Comparison of ENCODE assay signal across 14 cellular contexts in genomic region chr12:14473707-14474287, GRCh38.
A peak's percentile ranks its signal among the peaks of the same experiment; 100 is the strongest.
DNase-seq lines count a peak whose midpoint lies in the region; ATAC-seq, FAIRE-seq and TF ChIP-seq lines count a peak whose summit lies in the region.
"Had no signal": no experiment of that assay in that cellular context is flagged by ENCODE, and none has a peak within 500 bp of the region (broad histone marks: within the 10 kb centered on the region; RNA-seq: fewer than 3 reads in every experiment).

No MANE protein-coding gene starts in this region.

- H3K36me3 ChIP-seq in K562 (ENCODE audit: control insufficient read depth, insufficient read depth, low read length): peaks cover 27% of the 10 kb centered on the region; the same call in 2 of the 3 replicates
- no peaks in the 10 kb centered on the region for H3K36me3 ChIP-seq in mesendoderm (ENCODE audit: control insufficient read depth, insufficient read depth, low read length)
- peaks cover 23% of the 10 kb centered on the region for H3K36me3 ChIP-seq in CD8-positive, alpha-beta T cell (ENCODE audit: insufficient read depth, low read length)
- peaks cover 19% of the 10 kb centered on the region in 2 donors for H3K36me3 ChIP-seq in thyroid gland

- peaks cover 6% of the 10 kb centered on the region for H3K4me1 Mint-ChIP-seq in CD8-positive, alpha-beta T cell (ENCODE audit: low read depth)
- H3K4me1 Mint-ChIP-seq: brain, nephron had no signal

- no peak for TF ChIP-seq CTCF in K562 (IDR thresholded peaks at IDR 0.05 in 2 of 3, conservative IDR thresholded peaks at IDR 0.05 in 1 of 3; ENCODE audit: insufficient read depth in 2 of 3, low read depth in 1 of 3, low read length in 3 of 3)
- no peak for TF ChIP-seq CTCF in CD8-positive, alpha-beta T cell (IDR thresholded peaks at IDR 0.05)
- no peak for TF ChIP-seq CTCF in thyroid gland (IDR thresholded peaks at IDR 0.05)

- H3K4me2 ChIP-seq in K562 (ENCODE audit: insufficient read depth, low read length) (no peak overlapping the region), mesendoderm (ENCODE audit: low read length) (no peak overlapping the region)

- peaks cover 34% of the 10 kb centered on the region for H3K9me3 Mint-ChIP-seq in CD8-positive, alpha-beta T cell

- H3K4me1 ChIP-seq in K562 (replicated peaks in 1 of 2; ENCODE audit: control insufficient read depth in 2 of 2, insufficient read depth in 2 of 2, low read length in 2 of 2) (no peaks in the 10 kb centered on the region), mesendoderm (ENCODE audit: control insufficient read depth, low read depth, low read length) (no peaks in the 10 kb centered on the region), thyroid gland (no peaks in the 10 kb centered on the region)
- no peaks in the 10 kb centered on the region for H3K4me1 ChIP-seq in CD8-positive, alpha-beta T cell (ENCODE audit: insufficient read depth, low read length)
- H3K4me1 ChIP-seq: SJSA1 had no signal

- H2BK5ac ChIP-seq in mesendoderm (ENCODE audit: low read length): no peak overlapping the region

- no peak overlapping the region for H2AFZ ChIP-seq in K562 (ENCODE audit: low read depth, low read length)

- no peaks in the 10 kb centered on the region for H3K27me3 Mint-ChIP-seq in CD8-positive, alpha-beta T cell (ENCODE audit: low read depth)
- H3K27me3 Mint-ChIP-seq: brain had no signal

- POLR2A ChIA-PET in K562 (lab: Yijun Ruan, JAX): no interaction called here
- POLR2A ChIA-PET in CD8-positive, alpha-beta T cell (lab: Charles Lee): interaction anchor here (0.7 to 1.0 kb wide), 3 partner anchors 38 to 141 kb away, joined by 3 to 6 read pairs (median 3); partner anchors contain the start of gene ATF7IP

- H3K79me2 ChIP-seq in K562 (ENCODE audit: control insufficient read depth, insufficient read depth, low read length) (no peaks in the 10 kb centered on the region), mesendoderm (ENCODE audit: control insufficient read depth, insufficient read depth, low read length) (no peaks in the 10 kb centered on the region)

- WGBS in K562 (ENCODE audit: insufficient coverage, low coverage, missing lambda C conversion rate): 36% methylated on average over 4 of the region's 4 CpGs
- WGBS in mesendoderm (ENCODE audit: extremely low coverage, insufficient coverage, low lambda C conversion rate): no CpG with 5 or more reads among the region's 4 CpGs
- 93 to 97% methylated on average over 4 of the region's 4 CpGs for WGBS in thyroid gland, 2 donors

- no peaks in the 10 kb centered on the region for H3K9me1 ChIP-seq in K562 (ENCODE audit: control insufficient read depth, insufficient read depth, low read length)

- H4K5ac ChIP-seq in mesendoderm (ENCODE audit: low read length): no peak overlapping the region

- in situ Hi-C loops in K562 (cut with MboI): no loop called here

- H3K9me3 ChIP-seq in K562 (replicated peaks; ENCODE audit: control insufficient read depth, insufficient read depth, low read depth, low read length): peaks cover 7% of the 10 kb centered on the region; the same call in 1 of the 2 replicates
- peaks cover 18% of the 10 kb centered on the region for H3K9me3 ChIP-seq in CD8-positive, alpha-beta T cell (ENCODE audit: low read length)
- H3K9me3 ChIP-seq in thyroid gland: no peaks in the 10 kb centered on the region

- no peak overlapping the region for H3K4ac ChIP-seq in mesendoderm (ENCODE audit: low read depth, low read length)

- H3K79me1 ChIP-seq in mesendoderm (ENCODE audit: low read length): no peaks in the 10 kb centered on the region

- H4K8ac ChIP-seq in mesendoderm (ENCODE audit: low read depth, low read length): no peak overlapping the region

- TF ChIP-seq EP300 in K562 (IDR thresholded peaks at IDR 0.05; ENCODE audit: low read length): no peak

- H3K27ac ChIP-seq in K562 (ENCODE audit: extremely low read depth, low read depth, low read length): no peak overlapping the region
- no peak overlapping the region for H3K27ac ChIP-seq in mesendoderm (ENCODE audit: low read depth, low read length)
- no peak overlapping the region for H3K27ac ChIP-seq in CD8-positive, alpha-beta T cell (ENCODE audit: low read depth, low read length)
- no peak overlapping the region for H3K27ac ChIP-seq in thyroid gland
- H3K27ac ChIP-seq: SJSA1 had no signal

- DNase-seq in NCI-H146 (lab: John Stamatoyannopoulos, UW) (peak; percentile 6), NCI-H146 treated with DMSO at 0.1 percent for 48 hours (lab: John Stamatoyannopoulos, UW; ENCODE audit: unreplicated experiment) (no peak), NAMALWA (ENCODE audit: low spot score) (peak; percentile 39), K562 (ENCODE audit: extremely low read depth in 1 of 4, low spot score in 3 of 4) (peak in 1 of 4 experiments; percentile 4), mesendoderm (peak; percentile 27), thyroid gland (no peak)
- DNase-seq in CD8-positive, alpha-beta T cell: no peak
- DNase-seq: activated CD8-positive, alpha-beta memory T cell treated with anti-CD3 and anti-CD28 coated beads for 24 hours; glutamatergic neuron; stimulated activated CD4-positive, alpha-beta T cell treated with anti-CD3 and anti-CD28 coated beads, Interleukin-4, amount 100 ng/mL, for 1 hour had no signal

- no peak overlapping the region for H3K18ac ChIP-seq in mesendoderm (ENCODE audit: low read length)

- CTCF ChIA-PET in K562 (lab: Yijun Ruan, JAX; ENCODE audit: low intra/inter-chr PET ratio): interaction anchor here (0.7 kb wide), 1 partner anchor 110 kb away, joined by 3 read pairs; no protein-coding TSS in a partner anchor
- CTCF ChIA-PET in CD8-positive, alpha-beta T cell (lab: Charles Lee): no interaction called here

- no peak overlapping the region for H2AK5ac ChIP-seq in mesendoderm (ENCODE audit: low read length)

- BruUV-seq in K562 (replicated peaks; lab: Mats Ljungman, UMichigan): no TSS peak

- H2BK15ac ChIP-seq in mesendoderm (replicated peaks; ENCODE audit: low read depth): no peak overlapping the region

- TF ChIP-seq RAD21 in K562 (CRISPR knock-in tag; conservative IDR thresholded peaks at IDR 0.05 in 1 of 2, IDR thresholded peaks at IDR 0.05 in 1 of 2): no peak

- H3K27me3 ChIP-seq in K562 (ENCODE audit: control insufficient read depth in 2 of 2, insufficient read depth in 2 of 2, low read length in 2 of 2): no peaks in the 10 kb centered on the region
- no peaks in the 10 kb centered on the region for H3K27me3 ChIP-seq in mesendoderm (ENCODE audit: insufficient read depth, low read length, poor library complexity)
- no peaks in the 10 kb centered on the region for H3K27me3 ChIP-seq in CD8-positive, alpha-beta T cell (ENCODE audit: insufficient read depth, low read length)
- no peaks in the 10 kb centered on the region for H3K27me3 ChIP-seq in thyroid gland
- H3K27me3 ChIP-seq: SJSA1 had no signal

- TF ChIP-seq POLR2A in K562 (conservative IDR thresholded peaks at IDR 0.05) (no peak), thyroid gland (IDR thresholded peaks at IDR 0.05) (no peak)

- no peak overlapping the region for H3K4me3 Mint-ChIP-seq in CD8-positive, alpha-beta T cell
- H3K4me3 Mint-ChIP-seq: brain, nephron had no signal

- H3K23ac ChIP-seq in mesendoderm (ENCODE audit: low read length): no peak overlapping the region

- ATAC-seq in K562 (no peak), GM21367 (IDR thresholded peaks at IDR 0.05; ENCODE audit: unreplicated experiment) (no peak)
- no peak for ATAC-seq in CD8-positive, alpha-beta T cell

- H3K27ac Mint-ChIP-seq in CD8-positive, alpha-beta T cell: no peak overlapping the region
- H3K27ac Mint-ChIP-seq: brain, nephron had no signal

- no peak overlapping the region for H2BK120ac ChIP-seq in mesendoderm (ENCODE audit: low read depth, low read length)

- FAIRE-seq in K562 (lab: Jason Lieb, UNC): no peak

- no peaks in the 10 kb centered on the region for H4K20me1 ChIP-seq in K562 (replicated peaks; ENCODE audit: control insufficient read depth, insufficient read depth, low read length)

- H3K9ac ChIP-seq in K562 (ENCODE audit: insufficient read depth in 1 of 2, low read depth in 2 of 2, low read length in 2 of 2) (no peak overlapping the region), mesendoderm (ENCODE audit: low read length) (no peak overlapping the region)

- H3K36me3 Mint-ChIP-seq in CD8-positive, alpha-beta T cell: peaks cover 84% of the 10 kb centered on the region

- no peak overlapping the region for H3K56ac ChIP-seq in mesendoderm (ENCODE audit: low read length)

- H3K4me3 ChIP-seq in K562 (no peak overlapping the region), mesendoderm (ENCODE audit: low read length) (no peak overlapping the region), thyroid gland (replicated peaks in 1 of 3) (no peak overlapping the region)
- H3K4me3 ChIP-seq in CD8-positive, alpha-beta T cell (ENCODE audit: low read depth, low read length): no peak overlapping the region
- H3K4me3 ChIP-seq: SJSA1 had no signal

- intact Hi-C loops in K562 (cut with micrococcal nuclease) (no loop called here), thyroid gland (cut with DNase I) (no loop called here)
- intact Hi-C loops in CD8-positive, alpha-beta T cell (cut with DNase I, micrococcal nuclease): no loop called here

TF ChIP-seq in K562, 482 proteins besides CTCF, POLR2A, EP300 and RAD21 (continues in another document):
- TF ChIP-seq WHSC1 (IDR thresholded peaks at IDR 0.05; ENCODE audit: low read length) (no peak), CLOCK (CRISPR knock-in tag; IDR thresholded peaks at IDR 0.05; ENCODE audit: borderline replicate concordance) (no peak), POLR2AphosphoS2 (IDR thresholded peaks at IDR 0.05; ENCODE audit: low read length) (no peak), CBX5 (IDR thresholded peaks at IDR 0.05; ENCODE audit: borderline replicate concordance, low read depth) (peak; percentile 88), ZNF175 (CRISPR knock-in tag; IDR thresholded peaks at IDR 0.05; ENCODE audit: low read depth) (no peak)

Comparison
In these comparisons a context has a peak if more than half of its experiments do, and no peak if none do; other contexts are left out.
1. DNase-seq: peak in NCI-H146 (single experiment), NAMALWA (single experiment) and mesendoderm (single experiment); none in NCI-H146 treated with DMSO at 0.1 percent for 48 hours (single experiment), CD8-positive, alpha-beta T cell (0 of 7) and thyroid gland (0 of 2).